8 cellular contexts compared by ENCODE assay signal in the genomic region with DNA sequence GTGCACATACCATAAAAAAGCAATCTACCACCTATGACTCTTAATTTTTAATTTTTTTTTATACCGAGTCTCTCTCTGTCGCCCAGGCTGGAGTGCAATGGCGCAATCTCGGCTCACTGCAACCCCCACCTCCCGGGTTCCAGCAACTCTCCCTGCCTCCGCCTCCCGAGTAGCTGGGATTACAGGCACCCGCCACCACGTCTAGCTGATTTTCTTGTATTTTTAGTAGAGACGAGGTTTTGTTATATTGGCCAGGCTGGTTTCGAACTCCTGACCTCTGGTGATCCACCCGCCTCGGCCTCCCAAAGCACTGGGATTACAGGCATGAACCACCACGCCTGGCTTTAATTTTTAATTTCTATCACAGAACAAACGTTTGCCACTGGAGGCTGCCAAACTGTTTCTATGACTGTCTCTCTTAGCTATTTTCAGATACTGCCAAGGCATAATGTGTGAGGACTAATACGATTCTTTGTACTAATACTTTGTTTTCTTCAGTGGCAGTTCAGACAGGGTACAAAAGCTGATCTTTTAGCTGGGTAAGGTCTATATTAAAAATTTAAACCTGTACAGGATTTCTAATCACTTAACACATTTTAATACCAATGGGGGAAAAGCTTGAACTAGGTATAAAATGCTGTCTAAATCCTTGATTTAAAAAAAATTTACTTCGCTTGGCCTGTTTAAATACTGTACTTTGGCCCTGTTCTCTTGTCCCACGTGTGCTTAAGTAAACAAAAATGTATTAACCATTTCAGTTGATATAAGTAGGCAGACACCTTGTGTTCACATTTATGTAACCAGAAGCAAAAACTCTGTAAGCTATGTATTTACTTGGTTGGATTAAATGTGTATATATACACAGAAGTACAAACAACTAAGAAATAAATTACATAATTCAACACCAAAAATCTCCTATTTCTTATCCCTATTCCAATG. TPM values are rescaled to one million over a fixed set of nuclear protein-coding genes. Genes with fewer than 3 reads are reported as not detected.
DNase-seq lines count a peak whose midpoint lies in the region; ATAC-seq and TF ChIP-seq lines count a peak whose summit lies in the region.

No MANE protein-coding gene starts in this region.

- intact Hi-C loops in prostate gland (cut with DNase I): loop anchor here (5.0 to 10.0 kb wide), 5 partner anchors 102 to 809 kb away; a partner anchor contains a TSS

- DNase-seq in GM03348 (ENCODE audit: low spot score) (peak; percentile 42), epithelial cell of proximal tubule (ENCODE audit: low read depth) (no peak), prostate gland (ENCODE audit: low spot score) (no peak), activated gamma-delta T cell treated with Interleukin-2 at 50 U/mL for 16 hours (no peak), glomerular visceral epithelial cell (ENCODE audit: extremely low spot score) (no peak), DMS153 treated with DMSO at 0.1 percent for 48 hours (lab: John Stamatoyannopoulos, UW; ENCODE audit: unreplicated experiment) (no peak)

- H3K4me2 ChIP-seq in OCI-LY1 (ENCODE audit: low read length): peak overlapping the region; percentile 81

- H3K9me2 ChIP-seq in OCI-LY1 (ENCODE audit: low read depth, low read length): no peaks in the 10 kb centered on the region

- no peak overlapping the region for H2AFZ ChIP-seq in OCI-LY1 (ENCODE audit: low read length)

- 75% methylated on average over 18 of the region's 18 CpGs for WGBS in prostate gland

- ATAC-seq in GM18505 (IDR thresholded peaks at IDR 0.05; ENCODE audit: unreplicated experiment): no peak

- peaks cover 41% of the 10 kb centered on the region for H3K36me3 ChIP-seq in OCI-LY1 (ENCODE audit: insufficient read depth, low read length)
- H3K36me3 ChIP-seq in prostate gland: no peaks in the 10 kb centered on the region

- TF ChIP-seq POLR2A in prostate gland (IDR thresholded peaks at IDR 0.05) (no peak), GM18505 (IDR thresholded peaks at IDR 0.05; ENCODE audit: borderline replicate concordance, extremely low read depth, insufficient read depth, insufficient read length) (no peak)

- H3K27me3 ChIP-seq in OCI-LY1 (ENCODE audit: insufficient read depth, low read length): no peaks in the 10 kb centered on the region
- no peaks in the 10 kb centered on the region for H3K27me3 ChIP-seq in prostate gland (replicated peaks; ENCODE audit: insufficient read depth)

- H3K9me3 ChIP-seq in OCI-LY1 (ENCODE audit: low read length) (0 out of 2 replicates have a peak, but pooled peaks cover 2% of the 10 kb centered on the region), prostate gland (no peaks in the 10 kb centered on the region)

- peak overlapping the region; percentile 70 for H3K4me3 ChIP-seq in OCI-LY1 (ENCODE audit: low read depth, low read length, poor library complexity, severe bottlenecking)
- H3K4me3 ChIP-seq in epithelial cell of proximal tubule (ENCODE audit: low read depth, low read length): peak overlapping the region; percentile 83
- H3K4me3 ChIP-seq in prostate gland: peak overlapping the region in 1 of 2 donors; percentile 84

- H3K27ac ChIP-seq in OCI-LY1 (ENCODE audit: low read depth, low read length, poor library complexity, severe bottlenecking): no peak overlapping the region
- H3K27ac ChIP-seq in prostate gland: peak overlapping the region; percentile 90 to 94

- peaks cover 30% of the 10 kb centered on the region for H3K4me1 ChIP-seq in OCI-LY1 (ENCODE audit: insufficient read depth, low read length, severe bottlenecking)
- no peaks in the 10 kb centered on the region for H3K4me1 ChIP-seq in prostate gland (replicated peaks)

- peaks cover 63% of the 10 kb centered on the region for H3K79me2 ChIP-seq in OCI-LY1 (ENCODE audit: insufficient read depth, low read length)

- H3F3A ChIP-seq in OCI-LY1 (ENCODE audit: insufficient read depth, low read length): no peaks in the 10 kb centered on the region

- H3K9ac ChIP-seq in OCI-LY1 (ENCODE audit: low read length): peak overlapping the region; percentile 72

- peaks cover 3% of the 10 kb centered on the region; the same call in 1 of the 2 replicates for H4K20me1 ChIP-seq in OCI-LY1 (ENCODE audit: insufficient read depth, low read length)

- TF ChIP-seq CTCF in OCI-LY1 (IDR thresholded peaks at IDR 0.05; ENCODE audit: low read length): no peak
- TF ChIP-seq CTCF in epithelial cell of proximal tubule (conservative IDR thresholded peaks at IDR 0.05; ENCODE audit: low read depth, low read length): no peak
- TF ChIP-seq CTCF in prostate gland (IDR thresholded peaks at IDR 0.05): no peak

RNA-seq across cellular contexts. Expression of a gene that starts 2.3 kb away (rescaled TPM):
- total RNA-seq in epithelial cell of proximal tubule (7.7 and 14.0 TPM in 2 replicates), prostate gland (10 to 100 TPM; 42.7 to 44.5 TPM)
